Comparison of ENCODE assay signal across 20 cellular contexts in genomic region chr12:122949405-122949804, GRCh38. TPM values are rescaled to one million over a fixed set of nuclear protein-coding genes. Genes with fewer than 3 reads are reported as not detected.
A peak's percentile ranks its signal among the peaks of the same experiment; 100 is the strongest.
DNase-seq lines count a peak whose midpoint lies in the region; ATAC-seq and TF ChIP-seq lines count a peak whose summit lies in the region.
"Had no signal": no experiment of that assay in that cellular context is flagged by ENCODE, and none has a peak within 500 bp of the region (broad histone marks: within the 10 kb centered on the region; RNA-seq: fewer than 3 reads in every experiment).

No MANE protein-coding gene starts in this region.

- in situ Hi-C loops in mammary epithelial cell (cut with MboI; ENCODE audit: low sequenced_read_pairs in 2 of 2) = no loop called here

- DNase-seq in breast epithelium (ENCODE audit: low spot score in 2 of 2) = no peak
- DNase-seq in mammary epithelial cell = no peak
- DNase-seq in H7 = peak; percentile 50
- DNase-seq in esophagus muscularis mucosa (ENCODE audit: extremely low spot score) = no peak
- no peak for DNase-seq in trophoblast cell
- DNase-seq in HPDE6-E6E7 (ENCODE audit: extremely low spot score) = no peak
- DNase-seq: CD4-positive, CD25-positive, alpha-beta regulatory T cell; DMS 273 treated with DMSO at 0.1 percent for 48 hours; DND-41; GOT3; MG63; NCI-H1417 treated with DMSO at 0.1 percent for 48 hours; NCI-H187; NCI-H446; NCI-H526; OCI-M1; SHP77 had no signal

- no peak overlapping the region for H3K9ac ChIP-seq in mammary epithelial cell (ENCODE audit: insufficient read depth, low read length)
- no peak overlapping the region for H3K9ac ChIP-seq in trophoblast cell (ENCODE audit: low read length)

- ATAC-seq in HG02852 (IDR thresholded peaks at IDR 0.05; ENCODE audit: unreplicated experiment) (no peak), GM18498 (IDR thresholded peaks at IDR 0.05; ENCODE audit: unreplicated experiment) (no peak)
- ATAC-seq: HCT116 had no signal

- TF ChIP-seq POLR2A in breast epithelium (IDR thresholded peaks at IDR 0.05) (no peak), esophagus muscularis mucosa (IDR thresholded peaks at IDR 0.05; ENCODE audit: low read depth) (no peak)

- H3K4me2 ChIP-seq in mammary epithelial cell (ENCODE audit: insufficient read depth, low read depth, low read length) = no peak overlapping the region
- no peak overlapping the region for H3K4me2 ChIP-seq in trophoblast cell (ENCODE audit: low read length)

- H2BK120ac ChIP-seq in trophoblast cell (ENCODE audit: insufficient read depth, low read length, poor library complexity) = no peak overlapping the region

- no peak overlapping the region for H2BK5ac ChIP-seq in trophoblast cell (ENCODE audit: low read depth, low read length, poor library complexity)

- no peak overlapping the region for H2AFZ ChIP-seq in mammary epithelial cell (ENCODE audit: low read depth, low read length)
- no peak overlapping the region for H2AFZ ChIP-seq in trophoblast cell (ENCODE audit: insufficient read depth, low read length, poor library complexity)

- no peak overlapping the region for H3K14ac ChIP-seq in trophoblast cell (ENCODE audit: low read length)

- peaks cover 16% of the 10 kb centered on the region for H3K79me1 ChIP-seq in trophoblast cell (ENCODE audit: low read length)

- TF ChIP-seq EP300 in esophagus muscularis mucosa (IDR thresholded peaks at IDR 0.05) = no peak

- H4K91ac ChIP-seq in trophoblast cell (ENCODE audit: low read depth, low read length) = no peak overlapping the region

- intact Hi-C loops in breast epithelium (cut with DNase I; ENCODE audit: low total_unique reads) = loop anchor here (5.0 kb wide), 1 partner anchor 87 kb away; no protein-coding TSS in a partner anchor
- intact Hi-C loops in mammary epithelial cell (cut with micrococcal nuclease) = no loop called here
- intact Hi-C loops in esophagus muscularis mucosa (cut with DNase I) = no loop called here

- H4K12ac ChIP-seq in trophoblast cell (ENCODE audit: low read depth, low read length) = no peak overlapping the region

- 77% methylated on average over 6 of the region's 8 CpGs for WGBS in mammary epithelial cell (ENCODE audit: low coverage, missing lambda C conversion rate)
- 95% methylated on average over 6 of the region's 8 CpGs for WGBS in esophagus muscularis mucosa
- no CpG with 5 or more reads among the region's 8 CpGs for WGBS in trophoblast cell (ENCODE audit: extremely low coverage, insufficient coverage, insufficient read length)

- CTCF ChIA-PET in mammary epithelial cell (lab: Charles Lee; ENCODE audit: low non-redundant PET) = no interaction called here

- no peak overlapping the region for H3K23ac ChIP-seq in trophoblast cell (ENCODE audit: low read length)

- H4K8ac ChIP-seq in trophoblast cell (ENCODE audit: low read depth, low read length) = no peak overlapping the region

- H3K27ac ChIP-seq in breast epithelium = peak overlapping the region; percentile 55 to 96
- H3K27ac ChIP-seq in mammary epithelial cell (ENCODE audit: insufficient read depth, low read depth, low read length) = no peak overlapping the region
- peak overlapping the region in 3 of 4 donors; percentile 3 to 26 (median 16) for H3K27ac ChIP-seq in esophagus muscularis mucosa (replicated peaks in 1 of 4)
- H3K27ac ChIP-seq in trophoblast cell (ENCODE audit: low read depth, low read length) = no peak overlapping the region

- BruUV-seq in mammary epithelial cell (replicated peaks; lab: Mats Ljungman, UMichigan) = no TSS peak

- H3K27me3 ChIP-seq in breast epithelium (no peaks in the 10 kb centered on the region), mammary epithelial cell (ENCODE audit: insufficient read depth, low read length) (no peaks in the 10 kb centered on the region), H7 (ENCODE audit: control insufficient read depth, insufficient read depth, low read length) (no peaks in the 10 kb centered on the region), esophagus muscularis mucosa (no peaks in the 10 kb centered on the region), trophoblast cell (ENCODE audit: insufficient read depth, low read length) (no peaks in the 10 kb centered on the region)
- H3K27me3 ChIP-seq: MG63 had no signal

- H3K4me1 ChIP-seq in breast epithelium (peaks cover 28 to 30% of the 10 kb centered on the region in 2 donors), mammary epithelial cell (ENCODE audit: insufficient read depth, low read length) (peaks cover 52% of the 10 kb centered on the region), esophagus muscularis mucosa (peaks cover 22 to 42% (median 36%) of the 10 kb centered on the region in 4 donors), trophoblast cell (ENCODE audit: control insufficient read depth in 1 of 2, insufficient read depth in 2 of 2, low read length in 2 of 2) (peaks cover 7 to 14% of the 10 kb centered on the region in 2 experiments)

- no peak for TF ChIP-seq CTCF in breast epithelium (IDR thresholded peaks at IDR 0.05)
- TF ChIP-seq CTCF in mammary epithelial cell (conservative IDR thresholded peaks at IDR 0.05 in 1 of 2, IDR thresholded peaks at IDR 0.05 in 1 of 2; ENCODE audit: extremely low read depth in 1 of 2, insufficient read depth in 1 of 2, low read depth in 1 of 2, low read length in 2 of 2) = no peak
- TF ChIP-seq CTCF in esophagus muscularis mucosa (IDR thresholded peaks at IDR 0.05) = no peak

- no peak overlapping the region for H2AK5ac ChIP-seq in trophoblast cell (ENCODE audit: low read length)

- H3K79me2 ChIP-seq in mammary epithelial cell (ENCODE audit: insufficient read depth, low read length) = no peaks in the 10 kb centered on the region
- H3K79me2 ChIP-seq in trophoblast cell (ENCODE audit: control insufficient read depth, insufficient read depth, low read length, poor library complexity) = no peaks in the 10 kb centered on the region

- dilution Hi-C loops in mammary epithelial cell (cut with HindIII; ENCODE audit: low sequenced_read_pairs) = loop anchor here (5.0 kb wide), 2 partner anchors 67 to 102 kb away; no protein-coding TSS in a partner anchor

- H4K20me1 ChIP-seq in mammary epithelial cell (ENCODE audit: insufficient read depth, low read length) = no peaks in the 10 kb centered on the region

- no peaks in the 10 kb centered on the region for H3K36me3 ChIP-seq in breast epithelium
- H3K36me3 ChIP-seq in mammary epithelial cell (ENCODE audit: insufficient read depth, low read length) = no peaks in the 10 kb centered on the region
- no peaks in the 10 kb centered on the region for H3K36me3 ChIP-seq in H7 (replicated peaks; ENCODE audit: control insufficient read depth, insufficient read depth, low read length)
- H3K36me3 ChIP-seq in esophagus muscularis mucosa = peaks cover 0 to 5% (median 0%) of the 10 kb centered on the region in 4 donors
- no peaks in the 10 kb centered on the region for H3K36me3 ChIP-seq in trophoblast cell (ENCODE audit: control insufficient read depth in 1 of 2, insufficient read depth in 2 of 2, low read length in 2 of 2)
- H3K36me3 ChIP-seq: MG63 had no signal

- H3K18ac ChIP-seq in trophoblast cell (ENCODE audit: low read length) = no peak overlapping the region

- H3K4me3 ChIP-seq in breast epithelium = no peak overlapping the region
- no peak overlapping the region for H3K4me3 ChIP-seq in mammary epithelial cell (replicated peaks in 1 of 3; ENCODE audit: insufficient read depth in 1 of 3, low read depth in 2 of 3, low read length in 3 of 3)
- H3K4me3 ChIP-seq in H7 (ENCODE audit: insufficient read depth, low read depth, low read length) = no peak overlapping the region
- no peak overlapping the region for H3K4me3 ChIP-seq in esophagus muscularis mucosa
- no peak overlapping the region for H3K4me3 ChIP-seq in trophoblast cell (ENCODE audit: low read depth, low read length)
- H3K4me3 ChIP-seq: MG63 had no signal

- H3K9me3 ChIP-seq in breast epithelium (no peaks in the 10 kb centered on the region), mammary epithelial cell (replicated peaks; ENCODE audit: insufficient read depth, low read length) (no peaks in the 10 kb centered on the region), esophagus muscularis mucosa (no peaks in the 10 kb centered on the region), trophoblast cell (ENCODE audit: insufficient read depth, low read depth, low read length) (peaks cover 3% of the 10 kb centered on the region)
- H3K9me3 ChIP-seq: MG63 had no signal

- no peak overlapping the region for H3K4ac ChIP-seq in trophoblast cell (ENCODE audit: low read depth, low read length)

- H2BK12ac ChIP-seq in trophoblast cell (ENCODE audit: low read length) = peak overlapping the region; percentile 5

RNA-seq across cellular contexts. Expression of gene ABCB9, which starts 16.9 kb away (rescaled TPM):
- total RNA-seq in breast epithelium = 1 to 10 TPM in 2 of 3 donors, under 1 TPM in 1; 0.96 to 8.6 (median 6.2) TPM
- 10 to 100 TPM; 11.2 to 15.5 TPM for total RNA-seq in mammary epithelial cell
- 15.2 TPM for polyA plus RNA-seq in mammary epithelial cell
- polyA minus RNA-seq in mammary epithelial cell = 12.7 TPM
- 1.7 and 3.0 TPM in 2 replicates for total RNA-seq in H7 (2014; rRNA removed; shearing (Covaris generic))
- 1 to 10 TPM; 1.7 to 6.2 (median 4.2) TPM for total RNA-seq in esophagus muscularis mucosa
- 2.4 TPM in 2 replicates for polyA plus RNA-seq in trophoblast cell (2013)

RNA-seq across cellular contexts. Expression of gene OGFOD2, which starts 25.6 kb away (rescaled TPM):
- total RNA-seq in breast epithelium (10 to 100 TPM in 2 of 3 donors, 1 to 10 TPM in 1; 9.0 to 16.5 (median 12.1) TPM), mammary epithelial cell (10 to 100 TPM in 1 of 2 donors, 1 to 10 TPM in 1; 8.2 to 16.2 TPM), esophagus muscularis mucosa (10 to 100 TPM in 2 of 4 donors, 1 to 10 TPM in 2; 5.6 to 15.3 (median 8.6) TPM)
- 13.6 TPM for polyA plus RNA-seq in mammary epithelial cell
- polyA minus RNA-seq in mammary epithelial cell = 18.9 TPM
- total RNA-seq in H7 (2014; rRNA removed; shearing (Covaris generic)) = 17.8 and 23.4 TPM in 2 replicates
- 5.6 and 6.0 TPM in 2 replicates for polyA plus RNA-seq in trophoblast cell (2013)

RNA-seq across cellular contexts. Expression of gene ARL6IP4, which starts 31.1 kb away (rescaled TPM):
- total RNA-seq in breast epithelium (100 to 1,000 TPM; 196 to 279 (median 234) TPM), mammary epithelial cell (100 to 1,000 TPM in 1 of 2 donors, 10 to 100 TPM in 1; 70.2 to 166 TPM), esophagus muscularis mucosa (100 to 1,000 TPM; 262 to 318 (median 288) TPM)
- 183 TPM for polyA plus RNA-seq in mammary epithelial cell
- 171 TPM for polyA minus RNA-seq in mammary epithelial cell
- 203 and 220 TPM in 2 replicates for total RNA-seq in H7 (2014; rRNA removed; shearing (Covaris generic))
- 121 and 122 TPM in 2 replicates for polyA plus RNA-seq in trophoblast cell (2013)

RNA-seq across cellular contexts. Expression of gene VPS37B, which starts 53.5 kb away (rescaled TPM):
- 10 to 100 TPM; 15.4 to 37.8 (median 34.4) TPM for total RNA-seq in breast epithelium
- total RNA-seq in mammary epithelial cell = 10 to 100 TPM; 30.8 to 60.7 TPM
- polyA plus RNA-seq in mammary epithelial cell = 56.7 TPM
- polyA minus RNA-seq in mammary epithelial cell = 35.7 TPM
- 14.7 and 20.9 TPM in 2 replicates for total RNA-seq in H7 (2014; rRNA removed; shearing (Covaris generic))
- total RNA-seq in esophagus muscularis mucosa = 10 to 100 TPM; 21.2 to 52.4 (median 38.1) TPM
- 36.7 and 37.0 TPM in 2 replicates for polyA plus RNA-seq in trophoblast cell (2013)

Comparison
In these comparisons a context has a peak if more than half of its experiments do, and no peak if none do; other contexts are left out.
1. H3K27ac ChIP-seq: peak in breast epithelium (2 of 2) and esophagus muscularis mucosa (3 of 4); none in mammary epithelial cell (single experiment) and trophoblast cell (single experiment).